ENCODE assay signal across 17 cellular contexts in the genomic region with DNA sequence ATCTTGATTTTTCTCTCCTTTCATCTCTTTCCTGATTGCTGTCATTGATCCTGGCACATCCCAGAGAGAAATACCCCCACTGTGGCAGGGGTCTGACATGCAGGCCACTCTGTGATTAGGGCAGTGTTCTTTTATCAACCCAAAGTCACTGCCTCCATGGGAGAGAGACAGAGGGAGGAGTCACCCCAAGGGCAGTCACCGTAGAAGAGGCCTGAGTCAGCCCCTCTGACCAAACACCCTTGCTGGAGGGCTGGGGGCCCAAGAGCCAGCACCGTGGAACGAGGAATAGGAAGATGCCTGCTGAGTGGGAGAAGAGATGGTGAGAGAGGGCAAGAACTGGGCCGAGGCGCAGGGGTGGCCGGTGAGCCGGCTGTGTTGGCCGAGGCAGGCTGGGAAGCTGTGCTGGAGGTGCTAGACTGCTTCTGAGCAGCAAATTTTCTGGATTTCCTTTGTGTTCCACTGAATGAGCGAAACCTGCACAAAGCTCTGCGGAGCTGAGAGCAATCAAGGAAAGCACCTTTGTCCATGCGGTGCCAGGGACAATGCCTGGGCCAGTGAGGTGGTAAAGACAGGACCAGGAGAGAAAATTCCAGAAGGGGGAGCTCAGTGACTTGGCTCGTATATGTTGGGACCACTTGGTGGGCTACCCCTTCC.
DNase-seq lines count a peak whose midpoint lies in the region; ATAC-seq, FAIRE-seq and TF ChIP-seq lines count a peak whose summit lies in the region.
"Had no signal": no experiment of that assay in that cellular context is flagged by ENCODE, and none has a peak within 500 bp of the region (broad histone marks: within the 10 kb centered on the region; RNA-seq: fewer than 3 reads in every experiment).

No MANE protein-coding gene starts in this region.

- intact Hi-C loops in kidney (cut with DNase I): no loop called here

- ATAC-seq in activated CD4-positive, CD25-positive, alpha-beta regulatory T cell treated with anti-CD3 and anti-CD28 coated beads, Interleukin-2, amount 50 U/mL, for 24 hours: no peak
- ATAC-seq in GM18505 (IDR thresholded peaks at IDR 0.05; ENCODE audit: unreplicated experiment): no peak
- ATAC-seq: pancreas had no signal

- TF ChIP-seq POLR2A in GM18505 (IDR thresholded peaks at IDR 0.05; ENCODE audit: borderline replicate concordance, extremely low read depth, insufficient read depth, insufficient read length): no peak

- peak; percentile 21 for DNase-seq in NCI-H82 treated with DMSO at 0.1 percent for 48 hours (lab: John Stamatoyannopoulos, UW; ENCODE audit: unreplicated experiment)
- DNase-seq in choroid plexus epithelial cell (ENCODE audit: low read depth): peak; percentile 9
- peak; percentile 27 for DNase-seq in kidney
- peak in 1 of 49 donors; percentile 15 for DNase-seq in substantia nigra (lab: John Stamatoyannopoulos, UW)
- no peak for DNase-seq in SKM-1 (lab: John Stamatoyannopoulos, UW; ENCODE audit: unreplicated experiment)
- DNase-seq: activated CD4-positive, alpha-beta T cell treated with anti-CD3 and anti-CD28 coated beads, Interleukin-2, amount 50 U/mL, for 4 hours; CD4-positive, alpha-beta T cell; EL; NCI-H2081; NCI-H774; SHP77 treated with DMSO at 0.1 percent for 48 hours; stimulated activated CD4-positive, alpha-beta T cell treated with anti-CD3 and anti-CD28 coated beads, Interleukin-12 subunit alpha, Interleukin-12 subunit beta, amount 100 ng/mL, for 4 hours; T1000 had no signal

- peaks cover 0 to 3% of the 10 kb centered on the region in 2 donors for H3K36me3 ChIP-seq in kidney (ENCODE audit: control insufficient read depth in 1 of 2, insufficient read depth in 2 of 2, low read length in 2 of 2)
- H3K36me3 ChIP-seq: pancreas had no signal

- no peaks in the 10 kb centered on the region for H3K9me3 ChIP-seq in kidney (ENCODE audit: control insufficient read depth in 1 of 2, low read length in 2 of 2)
- H3K9me3 ChIP-seq: pancreas had no signal

- no peak for TF ChIP-seq CTCF in choroid plexus epithelial cell (conservative IDR thresholded peaks at IDR 0.05; ENCODE audit: low read depth, low read length)
- TF ChIP-seq CTCF in kidney (IDR thresholded peaks at IDR 0.05; ENCODE audit: borderline replicate concordance, extremely low read depth, insufficient read depth): no peak

- H3K9ac ChIP-seq in kidney (ENCODE audit: low read length in 2 of 2): no peak overlapping the region

- no peak overlapping the region for H3K27ac ChIP-seq in kidney (ENCODE audit: low read depth in 2 of 2, low read length in 2 of 2)
- H3K27ac ChIP-seq in substantia nigra (ENCODE audit: low read depth, low read length, poor library complexity, severe bottlenecking): peak overlapping the region; percentile 80
- H3K27ac ChIP-seq: pancreas had no signal

- no peaks in the 10 kb centered on the region for H3K4me1 ChIP-seq in kidney (ENCODE audit: control insufficient read depth in 1 of 2, insufficient read depth in 1 of 2, low read depth in 1 of 2, low read length in 2 of 2)

- FAIRE-seq in kidney (lab: Jason Lieb, UNC): no peak
- FAIRE-seq: GM12892, pancreas had no signal

- no peak overlapping the region for H3K4me3 ChIP-seq in choroid plexus epithelial cell (ENCODE audit: low read depth, low read length)
- no peak overlapping the region for H3K4me3 ChIP-seq in kidney (ENCODE audit: low read length in 2 of 2)
- H3K4me3 ChIP-seq: pancreas had no signal
